ENCODE assay signal across 14 cellular contexts in genomic region chr1:109978761-109979488, GRCh38. TPM values are rescaled to one million over a fixed set of nuclear protein-coding genes. Genes with fewer than 3 reads are reported as not detected.
DNase-seq lines count a peak whose midpoint lies in the region; ATAC-seq and TF ChIP-seq lines count a peak whose summit lies in the region.
"Had no signal": no experiment of that assay in that cellular context is flagged by ENCODE, and none has a peak within 500 bp of the region (broad histone marks: within the 10 kb centered on the region; RNA-seq: fewer than 3 reads in every experiment).

No MANE protein-coding gene starts in this region.

- intact Hi-C loops in breast epithelium (cut with DNase I; ENCODE audit: low total_unique reads), result loop anchor here (5.0 kb wide), 1 partner anchor 827 kb away; no protein-coding TSS in a partner anchor
- intact Hi-C loops in right lobe of liver (cut with DNase I), result loop anchor here in 1 of 2 donors (10.0 kb wide), 1 partner anchor 64 kb away; the partner anchor contains the start of gene CSF1
- intact Hi-C loops in transverse colon (cut with DNase I; ENCODE audit: low total_unique reads), result no loop called here

- no peaks in the 10 kb centered on the region; the same call in 1 of the 2 replicates for H3K36me3 ChIP-seq in MG63
- no peaks in the 10 kb centered on the region for H3K36me3 ChIP-seq in breast epithelium
- H3K36me3 ChIP-seq in right lobe of liver, result no peaks in the 10 kb centered on the region
- H3K36me3 ChIP-seq in transverse colon, result no peaks in the 10 kb centered on the region
- H3K36me3 ChIP-seq: brain microvascular endothelial cell had no signal

- 41% methylated on average over 6 of the region's 9 CpGs for WGBS in right lobe of liver (ENCODE audit: insufficient coverage, low coverage, low lambda C conversion rate, missing lambda C conversion rate)
- 53 to 67% methylated on average over 6 to 9 of the region's 9 CpGs for WGBS in transverse colon (ENCODE audit: low coverage in 1 of 2), 2 donors

- DNase-seq in MG63 (peak; percentile 31), breast epithelium (ENCODE audit: low spot score in 2 of 2) (no peak), right lobe of liver (no peak), transverse colon (no peak), cerebellar cortex (ENCODE audit: low spot score) (no peak), DMS114 treated with DMSO at 0.1 percent for 48 hours (lab: John Stamatoyannopoulos, UW; ENCODE audit: unreplicated experiment) (no peak)
- DNase-seq: activated CD4-positive, alpha-beta T cell treated with anti-CD3 and anti-CD28 coated beads, Interleukin-2, amount 10 ng/mL, durations not matched to agents 24 days and 14 days; activated T-cell treated with anti-CD3 and anti-CD28 coated beads, Interleukin-2, amount 50 U/mL, for 1 hour; C1 segment of cervical spinal cord; NCI-H2081; NCI-H524 treated with DMSO at 0.1 percent for 48 hours; stimulated activated CD4-positive, alpha-beta T cell treated with anti-CD3 and anti-CD28 coated beads, Interleukin-1b, Interleukin-23, amount 100 ng/mL, for 48 hours had no signal

- no peaks in the 10 kb centered on the region for H3K27me3 ChIP-seq in MG63
- no peaks in the 10 kb centered on the region for H3K27me3 ChIP-seq in breast epithelium
- no peaks in the 10 kb centered on the region for H3K27me3 ChIP-seq in right lobe of liver
- no peaks in the 10 kb centered on the region for H3K27me3 ChIP-seq in transverse colon
- H3K27me3 ChIP-seq: brain microvascular endothelial cell had no signal

- H3K4me1 ChIP-seq in breast epithelium (peaks cover 0 to 1% of the 10 kb centered on the region in 2 donors), right lobe of liver (peaks cover 0 to 33% (median 11%) of the 10 kb centered on the region in 4 donors), transverse colon (peaks cover 9 to 21% (median 14%) of the 10 kb centered on the region in 4 donors)

- TF ChIP-seq EP300 in transverse colon (IDR thresholded peaks at IDR 0.05; ENCODE audit: low read depth), result no peak

- ATAC-seq in right lobe of liver (peak; percentile 14 to 58 (median 36)), GM21786 (IDR thresholded peaks at IDR 0.05; ENCODE audit: unreplicated experiment) (no peak)

- H3K27ac ChIP-seq in breast epithelium (peak overlapping the region; percentile 66 to 71), right lobe of liver (no peak overlapping the region), transverse colon (peak overlapping the region; percentile 32 to 46 (median 41))
- H3K27ac ChIP-seq: brain microvascular endothelial cell had no signal

- TF ChIP-seq CTCF in breast epithelium (IDR thresholded peaks at IDR 0.05), result no peak
- no peak for TF ChIP-seq CTCF in right lobe of liver (IDR thresholded peaks at IDR 0.05)
- TF ChIP-seq CTCF in transverse colon (IDR thresholded peaks at IDR 0.05), result no peak

- H3K9me3 ChIP-seq in MG63 (no peaks in the 10 kb centered on the region), breast epithelium (no peaks in the 10 kb centered on the region), right lobe of liver (no peaks in the 10 kb centered on the region), transverse colon (no peaks in the 10 kb centered on the region)

- in situ Hi-C loops in transverse colon (cut with MboI; ENCODE audit: low pct_ligation_motif_present in 1 of 4, low pct_unique_long_range_greater_than_20kb in 1 of 4, low sequenced_read_pairs in 3 of 4), result loop anchor here in 2 of 4 donors (5.0 to 25.0 kb wide), 3 partner anchors 202 to 442 kb away; partner anchors contain the start of genes GNAI3 (in 1 of the 2), GPR61 (in 1 of the 2), GSTM2 (in 1 of the 2) and GSTM4 (in 1 of the 2)

- H3K4me3 ChIP-seq in MG63 (no peak overlapping the region), breast epithelium (no peak overlapping the region), right lobe of liver (no peak overlapping the region), transverse colon (no peak overlapping the region)

- TF ChIP-seq POLR2A in breast epithelium (IDR thresholded peaks at IDR 0.05) (no peak), right lobe of liver (IDR thresholded peaks at IDR 0.05) (no peak), transverse colon (IDR thresholded peaks at IDR 0.05) (no peak)

RNA-seq across cellular contexts. Expression of gene AHCYL1, which starts 5.6 kb away (rescaled TPM):
- 55.4 and 64.5 TPM in 2 replicates for total RNA-seq in MG63 (2014; rRNA removed; shearing (Covaris generic); ENCODE audit: low replicate concordance)
- total RNA-seq in breast epithelium (10 to 100 TPM; 67.7 to 75.1 (median 73.8) TPM), right lobe of liver (10 to 100 TPM; 51.4 to 77.5 (median 56.0) TPM), transverse colon (10 to 100 TPM; 31.8 to 71.5 (median 51.3) TPM)

RNA-seq across cellular contexts. Expression of gene STRIP1, which starts 55.5 kb away (rescaled TPM):
- 39.6 and 41.0 TPM in 2 replicates for total RNA-seq in MG63 (2014; rRNA removed; shearing (Covaris generic); ENCODE audit: low replicate concordance)
- total RNA-seq in breast epithelium (10 to 100 TPM; 35.7 to 59.0 (median 56.6) TPM), right lobe of liver (10 to 100 TPM in 5 of 6 experiments, 1 to 10 TPM in 1; 9.9 to 15.5 (median 12.4) TPM), transverse colon (10 to 100 TPM; 32.6 to 72.2 (median 58.7) TPM)

Comparison
In these comparisons a context has a peak if more than half of its experiments do, and no peak if none do; other contexts are left out.
1. H3K27ac ChIP-seq: peak in breast epithelium (2 of 2) and transverse colon (4 of 4); none in right lobe of liver (0 of 3).